Comparison of ENCODE assay signal across 17 cellular contexts in the genomic region with DNA sequence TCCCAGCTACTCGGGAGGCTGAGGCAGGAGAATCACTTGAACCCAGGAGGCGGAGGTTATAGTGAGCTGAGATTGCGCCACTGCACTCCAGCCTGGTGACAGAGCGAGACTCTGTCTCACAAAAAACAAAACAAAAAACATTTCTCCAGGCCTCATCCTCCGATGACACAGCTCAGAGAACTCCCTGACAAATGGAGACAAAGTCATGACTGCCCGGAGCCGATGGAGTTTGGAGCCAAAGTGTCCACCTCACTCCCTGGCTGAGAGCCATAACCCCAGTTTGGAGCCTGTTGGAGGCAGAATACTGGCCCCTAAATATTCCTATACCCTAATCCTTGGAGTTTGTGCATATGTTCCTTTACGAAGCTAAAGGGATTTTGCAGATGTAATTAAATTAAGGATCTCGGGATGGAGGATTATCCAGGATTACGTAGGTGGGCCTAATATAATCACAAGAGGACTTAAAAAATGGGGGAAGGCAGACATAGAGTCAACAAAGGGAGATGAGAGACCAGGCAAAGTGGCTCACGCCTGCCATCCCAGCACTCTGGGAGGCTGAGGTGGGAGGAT.
DNase-seq lines count a peak whose midpoint lies in the region; ATAC-seq and TF ChIP-seq lines count a peak whose summit lies in the region.
"Had no signal": no experiment of that assay in that cellular context is flagged by ENCODE, and none has a peak within 500 bp of the region (broad histone marks: within the 10 kb centered on the region; RNA-seq: fewer than 3 reads in every experiment).

No MANE protein-coding gene starts in this region.

- H3K4me3 Mint-ChIP-seq in dendritic cell treated with granulocyte-macrophage colony-stimulating factor and Interleukin-4, amounts not matched to agents 40 ng/mL and 50 ng/mL, for 4 days: no peak overlapping the region
- H3K4me3 Mint-ChIP-seq: activated naive CD8-positive, alpha-beta T cell treated with anti-CD3 and anti-CD28 coated beads, Interleukin-2, amount 10 ng/mL, durations not matched to agents 7 days and 5 days had no signal

- intact Hi-C loops in dendritic cell treated with granulocyte-macrophage colony-stimulating factor and Interleukin-4, amounts not matched to agents 40 ng/mL and 50 ng/mL, for 4 days (cut with micrococcal nuclease): no loop called here

- DNase-seq in GM04503 (ENCODE audit: low read depth) (peak; percentile 50), NCI-H82 treated with DMSO at 0.1 percent for 48 hours (lab: John Stamatoyannopoulos, UW; ENCODE audit: unreplicated experiment) (peak; percentile 98), retinal pigment epithelial cell (ENCODE audit: low read depth) (peak; percentile 34), GM13977 (ENCODE audit: low spot score) (no peak), HK-2 (ENCODE audit: unreplicated experiment) (no peak)
- no peak for DNase-seq in activated CD8-positive, alpha-beta memory T cell treated with anti-CD3 and anti-CD28 coated beads, Interleukin-2, amount 50 U/mL, for 4 hours
- DNase-seq: activated CD4-positive, alpha-beta T cell treated with anti-CD3 and anti-CD28 coated beads for 4 hours; activated naive CD8-positive, alpha-beta T cell treated with anti-CD3 and anti-CD28 coated beads, Interleukin-2, amount 10 ng/mL, durations not matched to agents 7 days and 5 days; cortex of kidney; H7; left lung; NCI-H1092 treated with DMSO at 0.1 percent for 48 hours; NCI-H2081; stimulated activated CD4-positive, alpha-beta T cell treated with anti-CD3 and anti-CD28 coated beads, Interleukin-4, amount 100 ng/mL, for 4 hours had no signal

- TF ChIP-seq CTCF in retinal pigment epithelial cell (conservative IDR thresholded peaks at IDR 0.05; ENCODE audit: low read depth, low read length) (no peak), GM13977 (IDR thresholded peaks at IDR 0.05; ENCODE audit: extremely low read depth, insufficient read depth, missing control alignments) (no peak)

- no peak for ATAC-seq in GM18520 (IDR thresholded peaks at IDR 0.05; ENCODE audit: unreplicated experiment)
- ATAC-seq: left lung had no signal

- H3K9me3 Mint-ChIP-seq in dendritic cell treated with granulocyte-macrophage colony-stimulating factor and Interleukin-4, amounts not matched to agents 40 ng/mL and 50 ng/mL, for 4 days: no peaks in the 10 kb centered on the region
- H3K9me3 Mint-ChIP-seq: activated naive CD8-positive, alpha-beta T cell treated with anti-CD3 and anti-CD28 coated beads, Interleukin-2, amount 10 ng/mL, durations not matched to agents 7 days and 5 days had no signal

- no peak overlapping the region for H3K4me3 ChIP-seq in retinal pigment epithelial cell (ENCODE audit: low read length)
- H3K4me3 ChIP-seq: BLaER1, left lung had no signal

- peaks cover 24% of the 10 kb centered on the region for H3K4me1 Mint-ChIP-seq in dendritic cell treated with granulocyte-macrophage colony-stimulating factor and Interleukin-4, amounts not matched to agents 40 ng/mL and 50 ng/mL, for 4 days (ENCODE audit: low read depth)

- peak overlapping the region; percentile 32 for H3K27ac Mint-ChIP-seq in dendritic cell treated with granulocyte-macrophage colony-stimulating factor and Interleukin-4, amounts not matched to agents 40 ng/mL and 50 ng/mL, for 4 days
- H3K27ac Mint-ChIP-seq: activated naive CD8-positive, alpha-beta T cell treated with anti-CD3 and anti-CD28 coated beads, Interleukin-2, amount 10 ng/mL, durations not matched to agents 7 days and 5 days had no signal

- H3K36me3 Mint-ChIP-seq in dendritic cell treated with granulocyte-macrophage colony-stimulating factor and Interleukin-4, amounts not matched to agents 40 ng/mL and 50 ng/mL, for 4 days (ENCODE audit: low read depth): no peaks in the 10 kb centered on the region
- H3K36me3 Mint-ChIP-seq: activated naive CD8-positive, alpha-beta T cell treated with anti-CD3 and anti-CD28 coated beads, Interleukin-2, amount 10 ng/mL, durations not matched to agents 7 days and 5 days had no signal

- in situ Hi-C loops in GM13977 (cut with MboI; ENCODE audit: low pct_unique_long_range_greater_than_20kb, low sequenced_read_pairs, unreplicated experiment): no loop called here

- no peaks in the 10 kb centered on the region for H3K27me3 Mint-ChIP-seq in dendritic cell treated with granulocyte-macrophage colony-stimulating factor and Interleukin-4, amounts not matched to agents 40 ng/mL and 50 ng/mL, for 4 days
- H3K27me3 Mint-ChIP-seq: activated naive CD8-positive, alpha-beta T cell treated with anti-CD3 and anti-CD28 coated beads, Interleukin-2, amount 10 ng/mL, durations not matched to agents 7 days and 5 days had no signal

Comparison
In these comparisons a context has a peak if more than half of its experiments do, and no peak if none do; other contexts are left out.
1. DNase-seq: peak in GM04503 (single experiment), NCI-H82 treated with DMSO at 0.1 percent for 48 hours (single experiment) and retinal pigment epithelial cell (single experiment); none in GM13977 (single experiment), HK-2 (single experiment) and activated CD8-positive, alpha-beta memory T cell treated with anti-CD3 and anti-CD28 coated beads, Interleukin-2, amount 50 U/mL, for 4 hours (single experiment).